In genomic region chr13:29817604-29818378, GRCh38 we compare ENCODE assay signal across 9 cellular contexts. TPM values are rescaled to one million over a fixed set of nuclear protein-coding genes. Genes with fewer than 3 reads are reported as not detected.
DNase-seq lines count a peak whose midpoint lies in the region; ATAC-seq and TF ChIP-seq lines count a peak whose summit lies in the region.
"Had no signal": no experiment of that assay in that cellular context is flagged by ENCODE, and none has a peak within 500 bp of the region (broad histone marks: within the 10 kb centered on the region; RNA-seq: fewer than 3 reads in every experiment).

No MANE protein-coding gene starts in this region.

- no peaks in the 10 kb centered on the region for H3K36me3 ChIP-seq in prostate gland

- intact Hi-C loops in cardiac septum (cut with DNase I) = no loop called here
- intact Hi-C loops in prostate gland (cut with DNase I) = no loop called here
- intact Hi-C loops in activated T-helper 1 cell treated with anti-CD3 and anti-CD28 coated beads, Interleukin-12 subunit alpha, Interleukin-12 subunit beta, Interleukin-2, Interleukin-4 antibody, amounts not matched to agents 30 ng/mL and 10 ng/mL and 1 ng/mL, durations not matched to agents 14 hours and 24 hours and 36 hours (cut with micrococcal nuclease) = no loop called here

- no peaks in the 10 kb centered on the region for H3K9me3 ChIP-seq in prostate gland

- TF ChIP-seq CTCF in HFFc6 (IDR thresholded peaks at IDR 0.05) (no peak), prostate gland (IDR thresholded peaks at IDR 0.05) (no peak)

- no peak for TF ChIP-seq POLR2A in prostate gland (IDR thresholded peaks at IDR 0.05)

- peak overlapping the region; percentile 74 for H3K27ac Mint-ChIP-seq in HFFc6
- no peak overlapping the region for H3K27ac Mint-ChIP-seq in activated T-helper 1 cell treated with anti-CD3 and anti-CD28 coated beads, Interleukin-12 subunit alpha, Interleukin-12 subunit beta, Interleukin-2, Interleukin-4 antibody, amounts not matched to agents 30 ng/mL and 10 ng/mL and 1 ng/mL, durations not matched to agents 14 hours and 24 hours and 36 hours

- H3K27me3 Mint-ChIP-seq in HFFc6 (ENCODE audit: insufficient read depth) = no peaks in the 10 kb centered on the region
- H3K27me3 Mint-ChIP-seq in activated T-helper 1 cell treated with anti-CD3 and anti-CD28 coated beads, Interleukin-12 subunit alpha, Interleukin-12 subunit beta, Interleukin-2, Interleukin-4 antibody, amounts not matched to agents 30 ng/mL and 10 ng/mL and 1 ng/mL, durations not matched to agents 14 hours and 24 hours and 36 hours (ENCODE audit: insufficient read depth) = no peaks in the 10 kb centered on the region

- H3K4me1 Mint-ChIP-seq in HFFc6 (ENCODE audit: low read depth) = peaks cover 80% of the 10 kb centered on the region
- H3K4me1 Mint-ChIP-seq in activated T-helper 1 cell treated with anti-CD3 and anti-CD28 coated beads, Interleukin-12 subunit alpha, Interleukin-12 subunit beta, Interleukin-2, Interleukin-4 antibody, amounts not matched to agents 30 ng/mL and 10 ng/mL and 1 ng/mL, durations not matched to agents 14 hours and 24 hours and 36 hours (ENCODE audit: low read depth) = peaks cover 23% of the 10 kb centered on the region

- WGBS in prostate gland = 37% methylated on average over 3 of the region's 3 CpGs

- ATAC-seq in GM18858 (IDR thresholded peaks at IDR 0.05; ENCODE audit: unreplicated experiment) = peak; percentile 97

- no peaks in the 10 kb centered on the region for H3K27me3 ChIP-seq in prostate gland (replicated peaks; ENCODE audit: insufficient read depth)

- no peaks in the 10 kb centered on the region for H3K4me1 ChIP-seq in prostate gland (replicated peaks)

- no peak overlapping the region for H3K27ac ChIP-seq in prostate gland
- H3K27ac ChIP-seq: epithelial cell of prostate had no signal

- no peaks in the 10 kb centered on the region for H3K9me3 Mint-ChIP-seq in HFFc6
- H3K9me3 Mint-ChIP-seq in activated T-helper 1 cell treated with anti-CD3 and anti-CD28 coated beads, Interleukin-12 subunit alpha, Interleukin-12 subunit beta, Interleukin-2, Interleukin-4 antibody, amounts not matched to agents 30 ng/mL and 10 ng/mL and 1 ng/mL, durations not matched to agents 14 hours and 24 hours and 36 hours = no peaks in the 10 kb centered on the region

- peak; percentile 35 for DNase-seq in HFFc6
- DNase-seq in MV-4-11 (lab: John Stamatoyannopoulos, UW) = peak; percentile 88
- DNase-seq in fibroblast of peridontal ligament (ENCODE audit: extremely low read depth) = peak; percentile 33
- no peak for DNase-seq in DMS114 treated with DMSO at 0.1 percent for 48 hours (lab: John Stamatoyannopoulos, UW; ENCODE audit: unreplicated experiment)
- no peak for DNase-seq in cardiac septum (ENCODE audit: low spot score)
- no peak for DNase-seq in prostate gland (ENCODE audit: low spot score)
- no peak for DNase-seq in activated T-helper 1 cell treated with anti-CD3 and anti-CD28 coated beads, Interleukin-12 subunit alpha, Interleukin-12 subunit beta, Interleukin-2, Interleukin-4 antibody, amounts not matched to agents 30 ng/mL and 10 ng/mL and 1 ng/mL, durations not matched to agents 14 hours and 24 hours and 36 hours (ENCODE audit: low spot score)

- peak overlapping the region; percentile 58 for H3K4me3 Mint-ChIP-seq in HFFc6
- no peak overlapping the region for H3K4me3 Mint-ChIP-seq in activated T-helper 1 cell treated with anti-CD3 and anti-CD28 coated beads, Interleukin-12 subunit alpha, Interleukin-12 subunit beta, Interleukin-2, Interleukin-4 antibody, amounts not matched to agents 30 ng/mL and 10 ng/mL and 1 ng/mL, durations not matched to agents 14 hours and 24 hours and 36 hours

- H3K36me3 Mint-ChIP-seq in HFFc6 (ENCODE audit: low read depth) = no peaks in the 10 kb centered on the region
- H3K36me3 Mint-ChIP-seq in activated T-helper 1 cell treated with anti-CD3 and anti-CD28 coated beads, Interleukin-12 subunit alpha, Interleukin-12 subunit beta, Interleukin-2, Interleukin-4 antibody, amounts not matched to agents 30 ng/mL and 10 ng/mL and 1 ng/mL, durations not matched to agents 14 hours and 24 hours and 36 hours (ENCODE audit: low read depth) = no peaks in the 10 kb centered on the region

- H3K4me3 ChIP-seq in prostate gland = no peak overlapping the region

RNA-seq across cellular contexts. Expression of gene UBL3, which starts 32.6 kb away (rescaled TPM):
- total RNA-seq in HFFc6 (2021; fragmentation: NEBNext Ultra II Directional; extraction: Animal tissue kit (Norgen Biotek cat#: 25700)) = 10 to 100 TPM; 38.0 to 57.4 (median 44.6) TPM
- total RNA-seq in cardiac septum = 24.1 TPM
- total RNA-seq in prostate gland = 10 to 100 TPM; 36.3 to 38.2 TPM
- 10.9 and 12.8 TPM in 2 replicates for total RNA-seq in activated T-helper 1 cell treated with anti-CD3 and anti-CD28 coated beads, Interleukin-12 subunit alpha, Interleukin-12 subunit beta, Interleukin-2, Interleukin-4 antibody, amounts not matched to agents 30 ng/mL and 10 ng/mL and 1 ng/mL, durations not matched to agents 14 hours and 24 hours and 36 hours

Comparison
In these comparisons a context has a peak if more than half of its experiments do, and no peak if none do; other contexts are left out.
1. DNase-seq: peak in HFFc6 (single experiment), MV-4-11 (single experiment) and fibroblast of peridontal ligament (single experiment); none in DMS114 treated with DMSO at 0.1 percent for 48 hours (single experiment), cardiac septum (single experiment), prostate gland (single experiment) and activated T-helper 1 cell treated with anti-CD3 and anti-CD28 coated beads, Interleukin-12 subunit alpha, Interleukin-12 subunit beta, Interleukin-2, Interleukin-4 antibody, amounts not matched to agents 30 ng/mL and 10 ng/mL and 1 ng/mL, durations not matched to agents 14 hours and 24 hours and 36 hours (single experiment).